Comparison of ENCODE assay signal across 14 cellular contexts in the genomic region with DNA sequence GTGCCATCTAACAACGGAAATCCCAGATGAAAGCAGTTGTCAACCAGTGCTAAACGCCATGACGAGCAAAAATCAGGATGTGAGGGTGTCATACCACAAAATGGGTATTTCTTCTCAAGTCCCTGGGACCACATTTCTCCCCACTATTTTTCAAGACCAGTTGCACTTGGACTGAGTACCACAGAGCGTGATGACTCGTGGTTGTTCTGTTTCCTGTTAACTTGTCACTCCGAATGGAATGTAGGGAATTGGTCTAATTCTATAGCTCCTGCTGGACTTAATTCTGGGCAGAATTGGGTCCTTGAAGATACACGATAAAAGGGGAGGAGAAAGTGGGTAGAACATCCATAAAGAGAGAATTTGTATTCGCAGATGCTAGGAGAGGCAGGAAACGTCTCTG.
DNase-seq lines count a peak whose midpoint lies in the region; ATAC-seq, FAIRE-seq and TF ChIP-seq lines count a peak whose summit lies in the region.
"Had no signal": no experiment of that assay in that cellular context is flagged by ENCODE, and none has a peak within 500 bp of the region (broad histone marks: within the 10 kb centered on the region; RNA-seq: fewer than 3 reads in every experiment).

No MANE protein-coding gene starts in this region.

- H3K36me3 Mint-ChIP-seq in activated CD4-positive, alpha-beta T cell treated with anti-CD3 and anti-CD28 coated beads for 36 hours (ENCODE audit: low read depth): no peaks in the 10 kb centered on the region

- DNase-seq in AG04450 (ENCODE audit: low read depth, low spot score) (peak; percentile 15), H54 (ENCODE audit: insufficient read length, low spot score) (peak; percentile 18), RPMI7951 (ENCODE audit: low read depth) (peak; percentile 39), fibroblast of villous mesenchyme (ENCODE audit: low read depth) (peak; percentile 3), NOMO-1 treated with DMSO at 0.1 percent for 48 hours (lab: John Stamatoyannopoulos, UW; ENCODE audit: unreplicated experiment) (no peak), DMS153 (lab: John Stamatoyannopoulos, UW) (no peak), kidney glomerular epithelial cell (lab: John Stamatoyannopoulos, UW) (no peak)
- no peak for DNase-seq in activated CD4-positive, alpha-beta T cell treated with anti-CD3 and anti-CD28 coated beads for 36 hours
- DNase-seq: NCI-H446; nephron progenitor cell; stimulated activated CD4-positive, alpha-beta T cell treated with anti-CD3 and anti-CD28 coated beads, Interleukin-2, amount 100 ng/mL, for 24 hours had no signal

- no peak for TF ChIP-seq CTCF in AG04450 (IDR thresholded peaks at IDR 0.05; ENCODE audit: low read depth, low read length)
- no peak for TF ChIP-seq CTCF in fibroblast of villous mesenchyme (IDR thresholded peaks at IDR 0.05; ENCODE audit: insufficient read depth, low read depth, low read length)

- H3K27ac Mint-ChIP-seq in activated CD4-positive, alpha-beta T cell treated with anti-CD3 and anti-CD28 coated beads for 36 hours: no peak overlapping the region
- H3K27ac Mint-ChIP-seq: activated T-helper 17 cell treated with anti-CD3 and anti-CD28 coated beads, Interleukin-2, amount 50 U/mL, for 72 hours; nephron progenitor cell had no signal

- no peak overlapping the region for H3K27ac ChIP-seq in AG04450 (ENCODE audit: low read depth, low read length)
- H3K27ac ChIP-seq: thoracic aorta had no signal

- ATAC-seq in activated CD4-positive, alpha-beta T cell treated with anti-CD3 and anti-CD28 coated beads for 36 hours: no peak
- ATAC-seq: activated T-helper 17 cell treated with anti-CD3 and anti-CD28 coated beads, Interleukin-2, amount 50 U/mL, for 72 hours had no signal

- H3K4me3 ChIP-seq in AG04450 (ENCODE audit: low read depth, low read length) (no peak overlapping the region), fibroblast of villous mesenchyme (ENCODE audit: low read depth, low read length) (no peak overlapping the region)
- H3K4me3 ChIP-seq: lung, thoracic aorta had no signal

- H3K4me1 Mint-ChIP-seq in activated CD4-positive, alpha-beta T cell treated with anti-CD3 and anti-CD28 coated beads for 36 hours: peaks cover 15% of the 10 kb centered on the region
- H3K4me1 Mint-ChIP-seq: activated T-helper 17 cell treated with anti-CD3 and anti-CD28 coated beads, Interleukin-2, amount 50 U/mL, for 72 hours; nephron progenitor cell had no signal

- no peak for FAIRE-seq in H54 (lab: Jason Lieb, UNC)

- CTCF ChIA-PET in AG04450 (lab: Charles Lee): no interaction called here
- CTCF ChIA-PET in activated CD4-positive, alpha-beta T cell treated with anti-CD3 and anti-CD28 coated beads for 36 hours (lab: Charles Lee): interaction anchor here (0.6 to 1.2 kb wide), 3 partner anchors 8 to 429 kb away, joined by 3 read pairs; no protein-coding TSS in a partner anchor

- intact Hi-C loops in activated CD4-positive, alpha-beta T cell treated with anti-CD3 and anti-CD28 coated beads for 36 hours (cut with DNase I, micrococcal nuclease): no loop called here

- no peaks in the 10 kb centered on the region for H3K9me3 ChIP-seq in AG04450 (ENCODE audit: control insufficient read depth, insufficient read depth, low read length)

- POLR2A ChIA-PET in AG04450 (lab: Yijun Ruan, JAX): no interaction called here
- POLR2A ChIA-PET in activated CD4-positive, alpha-beta T cell treated with anti-CD3 and anti-CD28 coated beads for 36 hours (lab: Charles Lee): no interaction called here

- H3K4me3 Mint-ChIP-seq in activated CD4-positive, alpha-beta T cell treated with anti-CD3 and anti-CD28 coated beads for 36 hours: no peak overlapping the region
- H3K4me3 Mint-ChIP-seq: activated T-helper 17 cell treated with anti-CD3 and anti-CD28 coated beads, Interleukin-2, amount 50 U/mL, for 72 hours; nephron progenitor cell had no signal

- no peaks in the 10 kb centered on the region for H3K27me3 ChIP-seq in AG04450 (ENCODE audit: control insufficient read depth, insufficient read depth, low read length)

- peaks cover 8% of the 10 kb centered on the region for H3K9me3 Mint-ChIP-seq in activated CD4-positive, alpha-beta T cell treated with anti-CD3 and anti-CD28 coated beads for 36 hours (ENCODE audit: low read depth)

- no peak for TF ChIP-seq POLR2A in H54 (IDR thresholded peaks at IDR 0.05; ENCODE audit: low read depth, low read length)

- peaks cover 2% of the 10 kb centered on the region for H3K27me3 Mint-ChIP-seq in activated CD4-positive, alpha-beta T cell treated with anti-CD3 and anti-CD28 coated beads for 36 hours
- H3K27me3 Mint-ChIP-seq: activated T-helper 17 cell treated with anti-CD3 and anti-CD28 coated beads, Interleukin-2, amount 50 U/mL, for 72 hours had no signal

Comparison
In these comparisons a context has a peak if more than half of its experiments do, and no peak if none do; other contexts are left out.
1. DNase-seq: peak in AG04450 (single experiment), H54 (single experiment), RPMI7951 (single experiment) and fibroblast of villous mesenchyme (single experiment); none in activated CD4-positive, alpha-beta T cell treated with anti-CD3 and anti-CD28 coated beads for 36 hours (single experiment), NOMO-1 treated with DMSO at 0.1 percent for 48 hours (single experiment), DMS153 (single experiment) and kidney glomerular epithelial cell (single experiment).